In genomic region chr22:29359469-29359868, GRCh38 we compare ENCODE assay signal across 8 cellular contexts. TPM values are rescaled to one million over a fixed set of nuclear protein-coding genes. Genes with fewer than 3 reads are reported as not detected.
DNase-seq lines count a peak whose midpoint lies in the region; ATAC-seq and TF ChIP-seq lines count a peak whose summit lies in the region.

No MANE protein-coding gene starts in this region.

- CTCF ChIA-PET in A673 (lab: Charles Lee) = no interaction called here

- H3K27me3 Mint-ChIP-seq in activated T-helper 2 cell treated with anti-CD3 and anti-CD28 coated beads, Interferon-gamma antibody, Interleukin-2, Interleukin-4, amounts not matched to agents 10 μg/mL and 5 μg/mL and 100 μg/mL, durations not matched to agents 14 hours and 24 hours and 36 hours (ENCODE audit: low read depth) = no peaks in the 10 kb centered on the region

- in situ Hi-C loops in transverse colon (cut with MboI; ENCODE audit: low pct_ligation_motif_present in 1 of 4, low pct_unique_long_range_greater_than_20kb in 1 of 4, low sequenced_read_pairs in 3 of 4) = no loop called here

- H3K36me3 ChIP-seq in A673 (ENCODE audit: insufficient read depth, low read length, poor library complexity, severe bottlenecking) (peaks cover 21% of the 10 kb centered on the region), iPS DF 6.9 (ENCODE audit: control insufficient read depth, insufficient read depth, low read length) (peaks cover 10% of the 10 kb centered on the region; the same call in 1 of the 2 replicates), transverse colon (peaks cover 0 to 32% (median 10%) of the 10 kb centered on the region in 4 donors), vagina (peaks cover 0 to 35% of the 10 kb centered on the region in 2 donors)

- ATAC-seq in GM18870 (IDR thresholded peaks at IDR 0.05; ENCODE audit: unreplicated experiment) = no peak

- no peak overlapping the region for H3K27ac Mint-ChIP-seq in activated T-helper 2 cell treated with anti-CD3 and anti-CD28 coated beads, Interferon-gamma antibody, Interleukin-2, Interleukin-4, amounts not matched to agents 10 μg/mL and 5 μg/mL and 100 μg/mL, durations not matched to agents 14 hours and 24 hours and 36 hours

- H3K4me1 ChIP-seq in A673 (ENCODE audit: insufficient read depth, low read length, poor library complexity, severe bottlenecking) = peaks cover 7% of the 10 kb centered on the region
- no peaks in the 10 kb centered on the region; the same call in 1 of the 2 replicates for H3K4me1 ChIP-seq in iPS DF 6.9 (ENCODE audit: control insufficient read depth, insufficient read depth, low read length)
- peaks cover 9 to 30% (median 13%) of the 10 kb centered on the region in 4 donors for H3K4me1 ChIP-seq in transverse colon
- H3K4me1 ChIP-seq in vagina = no peaks in the 10 kb centered on the region

- DNase-seq in A673 (ENCODE audit: low spot score) (peak; percentile 25), HT1080 (ENCODE audit: low read depth) (peak; percentile 73), astrocyte of the hippocampus (ENCODE audit: low read depth, low spot score) (peak; percentile 86), iPS DF 6.9 (ENCODE audit: low read depth, low spot score) (peak; percentile 20), transverse colon (peak; percentile 57), vagina (ENCODE audit: extremely low spot score in 2 of 2) (no peak)
- no peak for DNase-seq in activated T-helper 2 cell treated with anti-CD3 and anti-CD28 coated beads, Interferon-gamma antibody, Interleukin-2, Interleukin-4, amounts not matched to agents 10 μg/mL and 5 μg/mL and 100 μg/mL, durations not matched to agents 14 hours and 24 hours and 36 hours (ENCODE audit: low spot score)

- H3K36me3 Mint-ChIP-seq in activated T-helper 2 cell treated with anti-CD3 and anti-CD28 coated beads, Interferon-gamma antibody, Interleukin-2, Interleukin-4, amounts not matched to agents 10 μg/mL and 5 μg/mL and 100 μg/mL, durations not matched to agents 14 hours and 24 hours and 36 hours (ENCODE audit: low read depth) = peaks cover 47% of the 10 kb centered on the region

- intact Hi-C loops in A673 (cut with micrococcal nuclease; ENCODE audit: unreplicated experiment) = no loop called here
- intact Hi-C loops in transverse colon (cut with DNase I; ENCODE audit: low total_unique reads) = loop anchor here (2.0 kb wide), 1 partner anchor 57 kb away; no protein-coding TSS in a partner anchor
- intact Hi-C loops in activated T-helper 2 cell treated with anti-CD3 and anti-CD28 coated beads, Interferon-gamma antibody, Interleukin-2, Interleukin-4, amounts not matched to agents 10 μg/mL and 5 μg/mL and 100 μg/mL, durations not matched to agents 14 hours and 24 hours and 36 hours (cut with micrococcal nuclease) = no loop called here
- intact Hi-C loops in vagina (cut with DNase I) = loop anchor here (2.0 kb wide), 1 partner anchor 59 kb away; no protein-coding TSS in a partner anchor

- POLR2A ChIA-PET in A673 (lab: Charles Lee; ENCODE audit: low non-redundant PET) = no interaction called here

- no TSS peak for BruUV-seq in A673 (replicated peaks; lab: Mats Ljungman, UMichigan)

- no peak overlapping the region for H3K4me3 Mint-ChIP-seq in activated T-helper 2 cell treated with anti-CD3 and anti-CD28 coated beads, Interferon-gamma antibody, Interleukin-2, Interleukin-4, amounts not matched to agents 10 μg/mL and 5 μg/mL and 100 μg/mL, durations not matched to agents 14 hours and 24 hours and 36 hours (ENCODE audit: low read depth)

- H3K27ac ChIP-seq in A673 (ENCODE audit: low read depth, low read length, poor library complexity, severe bottlenecking) (no peak overlapping the region), iPS DF 6.9 (ENCODE audit: low read length) (no peak overlapping the region), transverse colon (peak overlapping the region in 1 of 4 donors; percentile 4), vagina (no peak overlapping the region)

- TF ChIP-seq CTCF in A673 (conservative IDR thresholded peaks at IDR 0.05; ENCODE audit: low read depth, low read length) (peak; percentile 58), transverse colon (IDR thresholded peaks at IDR 0.05) (peak; percentile 51 to 65 (median 56)), vagina (IDR thresholded peaks at IDR 0.05) (peak in 1 of 3 experiments; percentile 31)

- H3K9me3 Mint-ChIP-seq in activated T-helper 2 cell treated with anti-CD3 and anti-CD28 coated beads, Interferon-gamma antibody, Interleukin-2, Interleukin-4, amounts not matched to agents 10 μg/mL and 5 μg/mL and 100 μg/mL, durations not matched to agents 14 hours and 24 hours and 36 hours = no peaks in the 10 kb centered on the region

- no peaks in the 10 kb centered on the region for H3K4me1 Mint-ChIP-seq in activated T-helper 2 cell treated with anti-CD3 and anti-CD28 coated beads, Interferon-gamma antibody, Interleukin-2, Interleukin-4, amounts not matched to agents 10 μg/mL and 5 μg/mL and 100 μg/mL, durations not matched to agents 14 hours and 24 hours and 36 hours (ENCODE audit: low read depth)

- H3K9me3 ChIP-seq in A673 (ENCODE audit: low read depth, low read length, poor library complexity, severe bottlenecking) (no peaks in the 10 kb centered on the region), iPS DF 6.9 (ENCODE audit: control insufficient read depth, insufficient read depth, low read length) (no peaks in the 10 kb centered on the region), transverse colon (no peaks in the 10 kb centered on the region), vagina (no peaks in the 10 kb centered on the region)

- TF ChIP-seq POLR2A in transverse colon (IDR thresholded peaks at IDR 0.05) (no peak), vagina (IDR thresholded peaks at IDR 0.05) (no peak)

- H3K27me3 ChIP-seq in A673 (replicated peaks; ENCODE audit: insufficient read depth, low read depth, low read length, poor library complexity) = no peaks in the 10 kb centered on the region
- no peaks in the 10 kb centered on the region for H3K27me3 ChIP-seq in iPS DF 6.9 (ENCODE audit: control insufficient read depth, insufficient read depth, low read length)
- no peaks in the 10 kb centered on the region for H3K27me3 ChIP-seq in transverse colon
- H3K27me3 ChIP-seq in vagina = no peaks in the 10 kb centered on the region

- H3K4me3 ChIP-seq in A673 (ENCODE audit: low read depth, low read length, poor library complexity, severe bottlenecking) = no peak overlapping the region
- H3K4me3 ChIP-seq in iPS DF 6.9 (ENCODE audit: low read length) = no peak overlapping the region
- H3K4me3 ChIP-seq in transverse colon = no peak overlapping the region
- H3K4me3 ChIP-seq in vagina = no peak overlapping the region

- no CpG with 5 or more reads among the region's 9 CpGs for WGBS in iPS DF 6.9 (ENCODE audit: insufficient coverage, insufficient read length)
- WGBS in transverse colon (ENCODE audit: low coverage in 1 of 2), 2 donors = 40 to 50% methylated on average over 1 to 9 of the region's 9 CpGs

- no peak for TF ChIP-seq EP300 in transverse colon (IDR thresholded peaks at IDR 0.05; ENCODE audit: low read depth)

RNA-seq across cellular contexts. Expression of gene AP1B1, which starts 28.9 kb away (rescaled TPM):
- 68.1 and 75.2 TPM in 2 replicates for total RNA-seq in A673 (2021)
- 88.1 and 116 TPM in 2 replicates for total RNA-seq in HT1080 (2014; rRNA removed; shearing (Covaris generic))
- polyA plus RNA-seq in HT1080 (2015; cell fraction: cytosol; rRNA removed) = 55.8 and 58.0 TPM in 2 replicates
- 80.6 and 81.4 TPM in 2 replicates for polyA plus RNA-seq in HT1080 (2015; cell fraction: nucleus; rRNA removed)
- total RNA-seq in transverse colon = 100 to 1,000 TPM in 2 of 4 donors, 10 to 100 TPM in 2; 45.6 to 107 (median 92.4) TPM
- 73.4 and 76.4 TPM in 2 replicates for total RNA-seq in activated T-helper 2 cell treated with anti-CD3 and anti-CD28 coated beads, Interferon-gamma antibody, Interleukin-2, Interleukin-4, amounts not matched to agents 10 μg/mL and 5 μg/mL and 100 μg/mL, durations not matched to agents 14 hours and 24 hours and 36 hours
- 60.9 TPM for total RNA-seq in vagina

RNA-seq across cellular contexts. Expression of gene RASL10A, which starts 44.0 kb away (rescaled TPM):
- total RNA-seq in A673 (2021) = 0.68 TPM in 1 of 2 replicates, not detected in the other
- 1.5 and 3.6 TPM in 2 replicates for total RNA-seq in HT1080 (2014; rRNA removed; shearing (Covaris generic))
- polyA plus RNA-seq in HT1080 (2015; cell fraction: cytosol; rRNA removed) = 0.34 TPM in 1 of 2 replicates, not detected in the other
- polyA plus RNA-seq in HT1080 (2015; cell fraction: nucleus; rRNA removed) = 2.2 and 3.7 TPM in 2 replicates
- 1 to 10 TPM in 3 of 4 donors, not detected in 1; 1.2 to 5.0 (median 2.4) TPM for total RNA-seq in transverse colon
- total RNA-seq in activated T-helper 2 cell treated with anti-CD3 and anti-CD28 coated beads, Interferon-gamma antibody, Interleukin-2, Interleukin-4, amounts not matched to agents 10 μg/mL and 5 μg/mL and 100 μg/mL, durations not matched to agents 14 hours and 24 hours and 36 hours = 0.46 and 0.52 TPM in 2 replicates
- not detected for total RNA-seq in vagina

RNA-seq across cellular contexts. Expression of gene GAS2L1, which starts 53.0 kb away (rescaled TPM):
- total RNA-seq in A673 (2021) = 22.7 TPM in 2 replicates
- 52.7 and 57.5 TPM in 2 replicates for total RNA-seq in HT1080 (2014; rRNA removed; shearing (Covaris generic))
- 63.9 and 80.1 TPM in 2 replicates for polyA plus RNA-seq in HT1080 (2015; cell fraction: cytosol; rRNA removed)
- polyA plus RNA-seq in HT1080 (2015; cell fraction: nucleus; rRNA removed) = 72.7 and 81.9 TPM in 2 replicates
- total RNA-seq in transverse colon = 10 to 100 TPM; 21.1 to 81.0 (median 43.6) TPM
- 3.0 and 3.4 TPM in 2 replicates for total RNA-seq in activated T-helper 2 cell treated with anti-CD3 and anti-CD28 coated beads, Interferon-gamma antibody, Interleukin-2, Interleukin-4, amounts not matched to agents 10 μg/mL and 5 μg/mL and 100 μg/mL, durations not matched to agents 14 hours and 24 hours and 36 hours
- 17.4 TPM for total RNA-seq in vagina

Comparison
In these comparisons a context has a peak if more than half of its experiments do, and no peak if none do; other contexts are left out.
1. DNase-seq: peak in A673 (single experiment), HT1080 (single experiment), astrocyte of the hippocampus (single experiment), iPS DF 6.9 (single experiment) and transverse colon (single experiment); none in activated T-helper 2 cell treated with anti-CD3 and anti-CD28 coated beads, Interferon-gamma antibody, Interleukin-2, Interleukin-4, amounts not matched to agents 10 μg/mL and 5 μg/mL and 100 μg/mL, durations not matched to agents 14 hours and 24 hours and 36 hours (single experiment) and vagina (0 of 2).
2. intact Hi-C loops: an anchor here in transverse colon (2.0 kb wide) and vagina (2.0 kb wide); none called in A673 and activated T-helper 2 cell treated with anti-CD3 and anti-CD28 coated beads, Interferon-gamma antibody, Interleukin-2, Interleukin-4, amounts not matched to agents 10 μg/mL and 5 μg/mL and 100 μg/mL, durations not matched to agents 14 hours and 24 hours and 36 hours.